Comparison of ENCODE assay signal across 19 cellular contexts in the genomic region with DNA sequence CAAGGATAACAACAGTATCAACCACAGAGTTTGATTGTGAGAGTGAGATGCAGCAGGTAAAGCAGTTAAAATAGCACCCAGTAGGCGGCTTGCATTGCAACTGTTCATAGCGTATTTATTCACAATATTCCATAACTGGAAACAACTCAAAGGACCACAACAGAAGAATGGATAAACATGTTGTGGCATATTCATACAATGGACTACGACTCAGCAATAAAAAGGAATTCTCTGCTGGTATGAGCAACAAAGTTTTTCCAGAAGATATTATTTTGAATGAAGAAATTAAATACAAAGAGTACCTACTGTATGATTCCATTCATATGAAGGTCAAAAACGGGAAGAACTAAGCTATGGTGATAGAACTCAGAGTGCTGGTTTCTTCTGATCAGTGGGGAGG. TPM values are rescaled to one million over a fixed set of nuclear protein-coding genes. Genes with fewer than 3 reads are reported as not detected.
DNase-seq lines count a peak whose midpoint lies in the region; ATAC-seq, FAIRE-seq and TF ChIP-seq lines count a peak whose summit lies in the region.
"Had no signal": no experiment of that assay in that cellular context is flagged by ENCODE, and none has a peak within 500 bp of the region (broad histone marks: within the 10 kb centered on the region; RNA-seq: fewer than 3 reads in every experiment).

No MANE protein-coding gene starts in this region.

- H3K4me1 ChIP-seq in HepG2 (ENCODE audit: insufficient read depth, low read length): peaks cover 2% of the 10 kb centered on the region
- no peaks in the 10 kb centered on the region for H3K4me1 ChIP-seq in right lobe of liver
- H3K4me1 ChIP-seq in astrocyte (ENCODE audit: insufficient read depth, low read length): no peaks in the 10 kb centered on the region
- H3K4me1 ChIP-seq: Caco-2 had no signal

- TF ChIP-seq CTCF in HepG2 (CRISPR knock-in tag; IDR thresholded peaks at IDR 0.05): no peak
- no peak for TF ChIP-seq CTCF in right lobe of liver (IDR thresholded peaks at IDR 0.05)
- TF ChIP-seq CTCF in astrocyte (IDR thresholded peaks at IDR 0.05; ENCODE audit: insufficient read depth, low read depth, low read length): no peak
- no peak for TF ChIP-seq CTCF in epithelial cell of esophagus (IDR thresholded peaks at IDR 0.05; ENCODE audit: insufficient read depth, low read depth, low read length, missing control alignments)
- no peak for TF ChIP-seq CTCF in nephron progenitor cell (IDR thresholded peaks at IDR 0.05)

- CTCF ChIA-PET in HepG2 (lab: Yijun Ruan, JAX; ENCODE audit: low intra/inter-chr PET ratio, low total read pairs): no interaction called here
- CTCF ChIA-PET in activated naive CD4-positive, alpha-beta T cell treated with anti-CD3 and anti-CD28 coated beads for 36 hours (lab: Charles Lee): no interaction called here

- 96% methylated on average over 4 of the region's 4 CpGs for WGBS in HepG2 (ENCODE audit: low lambda C conversion rate)
- WGBS in right lobe of liver (ENCODE audit: insufficient coverage, low coverage, low lambda C conversion rate, missing lambda C conversion rate): 86% methylated on average over 4 of the region's 4 CpGs

- H2AFZ ChIP-seq in HepG2 (ENCODE audit: low read length) (no peak overlapping the region), astrocyte (ENCODE audit: low read depth, low read length) (no peak overlapping the region)

- POLR2A ChIA-PET in HepG2 (lab: Yijun Ruan, JAX): no interaction called here

- no peak overlapping the region for H3K4me3 ChIP-seq in HepG2 (replicated peaks in 1 of 3; ENCODE audit: insufficient read depth in 1 of 3, low read depth in 2 of 3, low read length in 3 of 3)
- H3K4me3 ChIP-seq in right lobe of liver: no peak overlapping the region
- H3K4me3 ChIP-seq in astrocyte (ENCODE audit: insufficient read depth, low read depth, low read length): no peak overlapping the region
- no peak overlapping the region for H3K4me3 ChIP-seq in epithelial cell of esophagus (ENCODE audit: low read length)

- no peak for TF ChIP-seq POLR2A in HepG2 (IDR thresholded peaks at IDR 0.05; ENCODE audit: insufficient read depth in 1 of 2, low read depth in 2 of 2, low read length in 2 of 2)
- TF ChIP-seq POLR2A in right lobe of liver (IDR thresholded peaks at IDR 0.05): no peak

- H3K36me3 ChIP-seq in HepG2 (replicated peaks in 1 of 2; ENCODE audit: control insufficient read depth in 1 of 2, insufficient read depth in 2 of 2, low read length in 2 of 2): peaks cover 12 to 50% of the 10 kb centered on the region in 2 experiments
- peaks cover 0 to 69% (median 17%) of the 10 kb centered on the region in 4 donors for H3K36me3 ChIP-seq in right lobe of liver
- H3K36me3 ChIP-seq in astrocyte (ENCODE audit: insufficient read depth, low read length): peaks cover 22% of the 10 kb centered on the region

- no peak overlapping the region for H3K9ac ChIP-seq in HepG2 (ENCODE audit: insufficient read depth, low read depth, low read length)
- no peak overlapping the region for H3K9ac ChIP-seq in astrocyte (ENCODE audit: low read length)

- H3K9me3 ChIP-seq in HepG2 (ENCODE audit: low read length) (no peaks in the 10 kb centered on the region), right lobe of liver (no peaks in the 10 kb centered on the region), astrocyte (ENCODE audit: insufficient read depth, low read depth, low read length) (no peaks in the 10 kb centered on the region)
- H3K9me3 ChIP-seq: Caco-2 had no signal

- DNase-seq in HepG2 (ENCODE audit: low spot score): no peak
- DNase-seq in right lobe of liver: no peak
- no peak for DNase-seq in astrocyte (ENCODE audit: low read depth)
- peak; percentile 17 for DNase-seq in epithelial cell of esophagus (ENCODE audit: low read depth)
- DNase-seq in nephron progenitor cell: no peak
- no peak for DNase-seq in activated naive CD4-positive, alpha-beta T cell treated with anti-CD3 and anti-CD28 coated beads for 36 hours
- no peak for DNase-seq in posterior cingulate gyrus
- DNase-seq in activated effector memory CD4-positive, alpha-beta T cell treated with anti-CD3 and anti-CD28 coated beads, Interleukin-2, amount 50 U/mL, for 16 hours: no peak
- DNase-seq: 8988T; C1 segment of cervical spinal cord; Caco-2; CD4-positive, alpha-beta memory T cell; DMS153; DND-41; H7; HCEC 1CT had no signal

- H3K27me3 Mint-ChIP-seq in astrocyte (ENCODE audit: low read depth, unreplicated experiment) (no peaks in the 10 kb centered on the region), nephron progenitor cell (ENCODE audit: low read depth, poor library complexity) (no peaks in the 10 kb centered on the region)
- H3K27me3 Mint-ChIP-seq in activated naive CD4-positive, alpha-beta T cell treated with anti-CD3 and anti-CD28 coated beads for 36 hours (ENCODE audit: low read depth): no peaks in the 10 kb centered on the region
- H3K27me3 Mint-ChIP-seq: CD4-positive, alpha-beta memory T cell had no signal

- H3K4me1 Mint-ChIP-seq in astrocyte (ENCODE audit: low read depth, unreplicated experiment) (peaks cover 20% of the 10 kb centered on the region), nephron progenitor cell (peaks cover 16% of the 10 kb centered on the region)
- no peaks in the 10 kb centered on the region for H3K4me1 Mint-ChIP-seq in activated naive CD4-positive, alpha-beta T cell treated with anti-CD3 and anti-CD28 coated beads for 36 hours (ENCODE audit: low read depth)

- no peaks in the 10 kb centered on the region for H3K27me3 ChIP-seq in HepG2 (ENCODE audit: control insufficient read depth in 1 of 2, insufficient read depth in 2 of 2, low read length in 2 of 2)
- H3K27me3 ChIP-seq in right lobe of liver: no peaks in the 10 kb centered on the region
- H3K27me3 ChIP-seq in astrocyte (ENCODE audit: insufficient read depth, low read length): no peaks in the 10 kb centered on the region

- H3K27ac Mint-ChIP-seq in astrocyte (ENCODE audit: unreplicated experiment): peak overlapping the region; percentile 15
- H3K27ac Mint-ChIP-seq in nephron progenitor cell: peak overlapping the region; percentile 51
- H3K27ac Mint-ChIP-seq in activated naive CD4-positive, alpha-beta T cell treated with anti-CD3 and anti-CD28 coated beads for 36 hours: no peak overlapping the region

- H3K4me2 ChIP-seq in HepG2 (ENCODE audit: low read depth, low read length): no peak overlapping the region
- no peak overlapping the region for H3K4me2 ChIP-seq in astrocyte (ENCODE audit: low read length)

- BruUV-seq in HepG2 (replicated peaks; lab: Mats Ljungman, UMichigan): no TSS peak

- H3K27ac ChIP-seq in HepG2 (ENCODE audit: extremely low read length, insufficient read depth, low read length) (no peak overlapping the region), right lobe of liver (no peak overlapping the region), astrocyte (ENCODE audit: low read depth, low read length) (no peak overlapping the region)

- H3K9me3 Mint-ChIP-seq in astrocyte (ENCODE audit: unreplicated experiment): no peaks in the 10 kb centered on the region
- no peaks in the 10 kb centered on the region for H3K9me3 Mint-ChIP-seq in nephron progenitor cell
- H3K9me3 Mint-ChIP-seq in activated naive CD4-positive, alpha-beta T cell treated with anti-CD3 and anti-CD28 coated beads for 36 hours: no peaks in the 10 kb centered on the region
- H3K9me3 Mint-ChIP-seq: CD4-positive, alpha-beta memory T cell had no signal

- FAIRE-seq in HepG2 (lab: Jason Lieb, UNC) (no peak), astrocyte (lab: Jason Lieb, UNC) (no peak)
- FAIRE-seq: G401.6, GM12892, H1 had no signal

- in situ Hi-C loops in HepG2 (cut with HindIII; ENCODE audit: extremely low pct_ligation_motif_present, low pct_unique_long_range_greater_than_20kb): no loop called here

- intact Hi-C loops in HepG2 (cut with micrococcal nuclease; ENCODE audit: unreplicated experiment): no loop called here
- intact Hi-C loops in right lobe of liver (cut with DNase I): no loop called here
- intact Hi-C loops in activated naive CD4-positive, alpha-beta T cell treated with anti-CD3 and anti-CD28 coated beads for 36 hours (cut with micrococcal nuclease): no loop called here
- intact Hi-C loops in posterior cingulate gyrus (cut with DNase I): no loop called here

- H4K20me1 ChIP-seq in HepG2 (ENCODE audit: insufficient read depth, low read length): no peaks in the 10 kb centered on the region
- no peaks in the 10 kb centered on the region for H4K20me1 ChIP-seq in astrocyte (ENCODE audit: insufficient read depth, low read length)

- TF ChIP-seq EP300 in HepG2 (IDR thresholded peaks at IDR 0.05; ENCODE audit: low read depth in 2 of 2, low read length in 2 of 2) (no peak), HepG2 (CRISPR knock-in tag; IDR thresholded peaks at IDR 0.05; ENCODE audit: borderline replicate concordance) (no peak)

- TF ChIP-seq RAD21 in HepG2 (CRISPR knock-in tag; IDR thresholded peaks at IDR 0.05): no peak

- no peak for ATAC-seq in HepG2
- ATAC-seq in right lobe of liver: no peak

- H3K4me3 Mint-ChIP-seq in astrocyte (ENCODE audit: unreplicated experiment) (no peak overlapping the region), nephron progenitor cell (no peak overlapping the region)
- H3K4me3 Mint-ChIP-seq in activated naive CD4-positive, alpha-beta T cell treated with anti-CD3 and anti-CD28 coated beads for 36 hours: no peak overlapping the region
- H3K4me3 Mint-ChIP-seq: CD4-positive, alpha-beta memory T cell had no signal

- H3K36me3 Mint-ChIP-seq in astrocyte (ENCODE audit: low read depth, unreplicated experiment): peaks cover 35% of the 10 kb centered on the region
- H3K36me3 Mint-ChIP-seq in nephron progenitor cell (ENCODE audit: low read depth): peaks cover 63% of the 10 kb centered on the region
- H3K36me3 Mint-ChIP-seq in activated naive CD4-positive, alpha-beta T cell treated with anti-CD3 and anti-CD28 coated beads for 36 hours (ENCODE audit: low read depth): peaks cover 17% of the 10 kb centered on the region

- H3K79me2 ChIP-seq in HepG2 (ENCODE audit: insufficient read depth, low read length) (no peaks in the 10 kb centered on the region), astrocyte (ENCODE audit: insufficient read depth, low read length) (no peaks in the 10 kb centered on the region)

RNA-seq across cellular contexts. Expression of a gene that starts 25.2 kb away (rescaled TPM):
- total RNA-seq in HepG2 (2016; rRNA removed; fragmentation: Illumina TruSeq; extraction: Trizol): 8.7 and 13.3 TPM in 2 replicates
- total RNA-seq in HepG2 (2016; cell fraction: cytosol; rRNA removed; fragmentation: Illumina TruSeq; extraction: Trizol; ENCODE audit: low read depth): 0.88 and 1.0 TPM in 2 replicates
- 8.7 and 14.2 TPM in 2 replicates for total RNA-seq in HepG2 (2016; cell fraction: insoluble cytoplasmic fraction; rRNA removed; fragmentation: Illumina TruSeq; extraction: Trizol)
- total RNA-seq in HepG2 (2016; cell fraction: membrane; rRNA removed; fragmentation: Illumina TruSeq; extraction: Trizol): 5.0 and 5.9 TPM in 2 replicates
- total RNA-seq in HepG2 (2016; cell fraction: nucleus; rRNA removed; fragmentation: Illumina TruSeq; extraction: Trizol): 5.4 TPM in 2 replicates
- polyA plus RNA-seq in HepG2 (2011; rRNA removed): 3.0 and 3.8 TPM in 2 replicates
- 1.4 and 2.1 TPM in 2 replicates for polyA plus RNA-seq in HepG2 (2011; cell fraction: cytosol; rRNA removed)
- polyA plus RNA-seq in HepG2 (2011; cell fraction: nucleus; rRNA removed): 0.66 and 1.2 TPM in 2 replicates
- 3.4 and 5.6 TPM in 2 replicates for polyA plus RNA-seq in HepG2 (2012)
- 0.46 and 0.78 TPM in 2 replicates for polyA plus RNA-seq in HepG2 (2016; cell fraction: cytosol; fragmentation: Illumina TruSeq; extraction: Trizol; ENCODE audit: low read depth)
- polyA plus RNA-seq in HepG2 (2016; cell fraction: insoluble cytoplasmic fraction; fragmentation: Illumina TruSeq; extraction: Trizol; ENCODE audit: low read depth): 12.1 and 12.2 TPM in 2 replicates
- 2.2 and 2.3 TPM in 2 replicates for polyA plus RNA-seq in HepG2 (2016; cell fraction: membrane; fragmentation: Illumina TruSeq; extraction: Trizol; ENCODE audit: low read depth)
- 5.9 and 6.7 TPM in 2 replicates for polyA plus RNA-seq in HepG2 (2016; cell fraction: nucleus; fragmentation: Illumina TruSeq; extraction: Trizol; ENCODE audit: insufficient read depth, low read depth)
- 0.96 and 2.2 TPM in 2 replicates for polyA minus RNA-seq in HepG2 (2011; rRNA and poly(A)+ RNA removed; ENCODE audit: low replicate concordance)
- 1.6 and 1.8 TPM in 2 replicates for polyA minus RNA-seq in HepG2 (2011; cell fraction: cytosol; rRNA and poly(A)+ RNA removed)
- 1.9 and 2.5 TPM in 2 replicates for polyA minus RNA-seq in HepG2 (2011; cell fraction: nucleus; rRNA and poly(A)+ RNA removed)
- 1 to 10 TPM; 2.5 to 4.2 (median 3.4) TPM for total RNA-seq in right lobe of liver
- total RNA-seq in astrocyte: 5.5 and 5.7 TPM in 2 replicates
- 10 to 100 TPM in 1 of 2 experiments, 1 to 10 TPM in 1; 9.8 to 10.4 TPM for total RNA-seq in activated naive CD4-positive, alpha-beta T cell treated with anti-CD3 and anti-CD28 coated beads for 36 hours

RNA-seq across cellular contexts. Expression of a gene that starts 25.4 kb away (rescaled TPM):
- total RNA-seq in HepG2 (2016; rRNA removed; fragmentation: Illumina TruSeq; extraction: Trizol): 16.3 and 17.6 TPM in 2 replicates
- total RNA-seq in HepG2 (2016; cell fraction: cytosol; rRNA removed; fragmentation: Illumina TruSeq; extraction: Trizol; ENCODE audit: low read depth): 5.0 and 7.2 TPM in 2 replicates
- 16.6 and 17.0 TPM in 2 replicates for total RNA-seq in HepG2 (2016; cell fraction: insoluble cytoplasmic fraction; rRNA removed; fragmentation: Illumina TruSeq; extraction: Trizol)
- total RNA-seq in HepG2 (2016; cell fraction: membrane; rRNA removed; fragmentation: Illumina TruSeq; extraction: Trizol): 5.5 and 5.7 TPM in 2 replicates
- 24.9 TPM in 2 replicates for total RNA-seq in HepG2 (2016; cell fraction: nucleus; rRNA removed; fragmentation: Illumina TruSeq; extraction: Trizol)
- 11.1 and 12.7 TPM in 2 replicates for polyA plus RNA-seq in HepG2 (2011; rRNA removed)
- polyA plus RNA-seq in HepG2 (2011; cell fraction: cytosol; rRNA removed): 5.1 and 7.4 TPM in 2 replicates
- polyA plus RNA-seq in HepG2 (2011; cell fraction: nucleus; rRNA removed): 20.0 and 23.9 TPM in 2 replicates
- 7.9 and 8.6 TPM in 2 replicates for polyA plus RNA-seq in HepG2 (2012)
- polyA plus RNA-seq in HepG2 (2016; cell fraction: cytosol; fragmentation: Illumina TruSeq; extraction: Trizol; ENCODE audit: low read depth): 0.35 and 0.62 TPM in 2 replicates
- 6.1 and 6.9 TPM in 2 replicates for polyA plus RNA-seq in HepG2 (2016; cell fraction: insoluble cytoplasmic fraction; fragmentation: Illumina TruSeq; extraction: Trizol; ENCODE audit: low read depth)
- 0.68 and 0.74 TPM in 2 replicates for polyA plus RNA-seq in HepG2 (2016; cell fraction: membrane; fragmentation: Illumina TruSeq; extraction: Trizol; ENCODE audit: low read depth)
- polyA plus RNA-seq in HepG2 (2016; cell fraction: nucleus; fragmentation: Illumina TruSeq; extraction: Trizol; ENCODE audit: insufficient read depth, low read depth): 20.2 and 22.8 TPM in 2 replicates
- polyA minus RNA-seq in HepG2 (2011; rRNA and poly(A)+ RNA removed; ENCODE audit: low replicate concordance): 21.1 and 25.1 TPM in 2 replicates
- polyA minus RNA-seq in HepG2 (2011; cell fraction: cytosol; rRNA and poly(A)+ RNA removed): 11.4 and 11.5 TPM in 2 replicates
- 52.8 and 57.9 TPM in 2 replicates for polyA minus RNA-seq in HepG2 (2011; cell fraction: nucleus; rRNA and poly(A)+ RNA removed)
- total RNA-seq in right lobe of liver: 10 to 100 TPM in 3 of 6 experiments, 1 to 10 TPM in 3; 7.7 to 11.7 (median 9.2) TPM
- 15.6 and 15.7 TPM in 2 replicates for total RNA-seq in astrocyte
- total RNA-seq in activated naive CD4-positive, alpha-beta T cell treated with anti-CD3 and anti-CD28 coated beads for 36 hours: 10 to 100 TPM; 15.5 to 15.8 TPM

RNA-seq across cellular contexts. Expression of a gene that starts 47.3 kb away (rescaled TPM):
- total RNA-seq in HepG2 (2016; rRNA removed; fragmentation: Illumina TruSeq; extraction: Trizol) (26.1 and 42.8 TPM in 2 replicates), right lobe of liver (10 to 100 TPM; 10.2 to 19.0 (median 13.3) TPM), astrocyte (147 and 149 TPM in 2 replicates)
- total RNA-seq in HepG2 (2016; cell fraction: cytosol; rRNA removed; fragmentation: Illumina TruSeq; extraction: Trizol; ENCODE audit: low read depth): 8.2 and 8.7 TPM in 2 replicates
- total RNA-seq in HepG2 (2016; cell fraction: insoluble cytoplasmic fraction; rRNA removed; fragmentation: Illumina TruSeq; extraction: Trizol): 27.2 and 41.7 TPM in 2 replicates
- total RNA-seq in HepG2 (2016; cell fraction: membrane; rRNA removed; fragmentation: Illumina TruSeq; extraction: Trizol): 25.1 and 25.7 TPM in 2 replicates
- total RNA-seq in HepG2 (2016; cell fraction: nucleus; rRNA removed; fragmentation: Illumina TruSeq; extraction: Trizol): 25.3 and 28.5 TPM in 2 replicates
- 9.1 and 10.2 TPM in 2 replicates for polyA plus RNA-seq in HepG2 (2011; rRNA removed)
- polyA plus RNA-seq in HepG2 (2011; cell fraction: cytosol; rRNA removed): 3.4 and 5.9 TPM in 2 replicates
- polyA plus RNA-seq in HepG2 (2011; cell fraction: nucleus; rRNA removed): 6.1 and 9.2 TPM in 2 replicates
- 9.2 and 14.6 TPM in 2 replicates for polyA plus RNA-seq in HepG2 (2012)
- 5.6 and 6.5 TPM in 2 replicates for polyA plus RNA-seq in HepG2 (2016; cell fraction: cytosol; fragmentation: Illumina TruSeq; extraction: Trizol; ENCODE audit: low read depth)
- 35.9 and 36.0 TPM in 2 replicates for polyA plus RNA-seq in HepG2 (2016; cell fraction: insoluble cytoplasmic fraction; fragmentation: Illumina TruSeq; extraction: Trizol; ENCODE audit: low read depth)
- 13.2 and 13.7 TPM in 2 replicates for polyA plus RNA-seq in HepG2 (2016; cell fraction: membrane; fragmentation: Illumina TruSeq; extraction: Trizol; ENCODE audit: low read depth)
- polyA plus RNA-seq in HepG2 (2016; cell fraction: nucleus; fragmentation: Illumina TruSeq; extraction: Trizol; ENCODE audit: insufficient read depth, low read depth): 24.3 and 24.4 TPM in 2 replicates
- 6.1 and 18.1 TPM in 2 replicates for polyA minus RNA-seq in HepG2 (2011; rRNA and poly(A)+ RNA removed; ENCODE audit: low replicate concordance)
- polyA minus RNA-seq in HepG2 (2011; cell fraction: cytosol; rRNA and poly(A)+ RNA removed): 11.7 and 17.0 TPM in 2 replicates
- polyA minus RNA-seq in HepG2 (2011; cell fraction: nucleus; rRNA and poly(A)+ RNA removed): 31.8 and 32.1 TPM in 2 replicates
- total RNA-seq in activated naive CD4-positive, alpha-beta T cell treated with anti-CD3 and anti-CD28 coated beads for 36 hours: 10 to 100 TPM; 54.5 to 55.7 TPM
